19 cellular contexts compared by ENCODE assay signal in the genomic region with DNA sequence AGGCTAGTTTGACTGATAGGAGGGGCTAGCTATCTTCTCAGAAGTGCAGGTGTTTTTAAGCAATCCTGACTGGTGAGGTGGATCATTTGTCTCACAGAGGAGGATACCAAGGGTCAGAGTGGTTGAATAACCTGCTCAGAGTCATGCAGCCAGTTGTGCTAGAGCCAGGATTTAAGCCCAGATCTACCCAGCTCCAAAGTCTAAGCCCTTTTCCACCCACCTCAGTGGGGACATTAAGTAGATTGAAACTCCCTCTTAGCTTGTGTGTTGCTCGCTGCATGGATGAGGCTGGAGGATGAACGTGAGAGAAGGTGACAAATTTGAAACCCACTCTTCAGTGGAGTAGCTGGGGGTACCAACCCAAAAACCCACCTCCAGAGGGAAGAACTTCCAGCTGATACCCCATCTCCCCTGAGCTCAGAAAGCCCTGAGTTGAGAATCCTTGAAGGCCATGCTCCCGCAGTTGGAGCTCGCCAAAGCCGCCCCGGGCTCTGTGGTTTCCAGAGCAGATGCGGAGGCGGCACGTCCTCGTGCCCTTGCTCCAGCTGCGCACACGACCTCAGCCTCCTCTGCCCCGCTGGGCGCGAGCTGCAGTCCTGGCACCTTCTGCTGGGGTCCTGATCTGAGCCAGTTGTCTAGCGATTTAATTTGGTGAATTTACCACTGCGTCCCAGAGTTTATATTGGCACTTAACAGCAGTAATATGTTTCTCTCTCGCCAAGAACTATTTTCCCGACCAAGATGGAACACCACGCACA.
DNase-seq lines count a peak whose midpoint lies in the region; ATAC-seq, FAIRE-seq and TF ChIP-seq lines count a peak whose summit lies in the region.
"Had no signal": no experiment of that assay in that cellular context is flagged by ENCODE, and none has a peak within 500 bp of the region (broad histone marks: within the 10 kb centered on the region; RNA-seq: fewer than 3 reads in every experiment).

No MANE protein-coding gene starts in this region.

- H3K27ac Mint-ChIP-seq in brain = peak overlapping the region; percentile 61 to 93 (median 85)
- peak overlapping the region; percentile 44 for H3K27ac Mint-ChIP-seq in stimulated activated effector memory CD8-positive, alpha-beta T cell treated with anti-CD3 and anti-CD28 coated beads, Interleukin-12 subunit alpha, Interleukin-12 subunit beta, amount 100 ng/mL, for 72 hours
- no peak overlapping the region for H3K27ac Mint-ChIP-seq in activated CD4-positive, alpha-beta T cell treated with anti-CD3 and anti-CD28 coated beads, Interleukin-2, amount 10 ng/mL, durations not matched to agents 24 days and 14 days
- H3K27ac Mint-ChIP-seq in CD8-positive, alpha-beta memory T cell = no peak overlapping the region
- H3K27ac Mint-ChIP-seq: HFFc6, memory B cell had no signal

- H3K4me1 ChIP-seq in CD8-positive, alpha-beta memory T cell (ENCODE audit: insufficient read depth, low read length) = no peaks in the 10 kb centered on the region
- H3K4me1 ChIP-seq: suprapubic skin had no signal

- intact Hi-C loops in activated CD4-positive, alpha-beta T cell treated with anti-CD3 and anti-CD28 coated beads, Interleukin-2, amount 10 ng/mL, durations not matched to agents 24 days and 14 days (cut with micrococcal nuclease) = no loop called here
- intact Hi-C loops in dorsolateral prefrontal cortex (cut with DNase I) = no loop called here

- DNase-seq in GM12891 (ENCODE audit: insufficient read length, low spot score) = no peak
- DNase-seq in NCI-H2171 (lab: John Stamatoyannopoulos, UW) = peak; percentile 35
- no peak for DNase-seq in stimulated activated effector memory CD8-positive, alpha-beta T cell treated with anti-CD3 and anti-CD28 coated beads, Interleukin-12 subunit alpha, Interleukin-12 subunit beta, amount 100 ng/mL, for 72 hours (ENCODE audit: low spot score in 2 of 2)
- no peak for DNase-seq in activated CD4-positive, alpha-beta T cell treated with anti-CD3 and anti-CD28 coated beads, Interleukin-2, amount 10 ng/mL, durations not matched to agents 24 days and 14 days
- no peak for DNase-seq in dorsolateral prefrontal cortex
- no peak for DNase-seq in CD8-positive, alpha-beta memory T cell
- DNase-seq: activated CD4-positive, alpha-beta T cell treated with anti-CD3 and anti-CD28 coated beads, Interleukin-2, amount 10 ng/mL, durations not matched to agents 7 days and 5 days; HFFc6; islet precursor cell; NCI-H226; OCI-M1; sigmoid colon; SJCRH30; stimulated activated CD4-positive, alpha-beta T cell treated with anti-CD3 and anti-CD28 coated beads, Interleukin-2, amount 100 ng/mL, for 48 hours; T-helper 9 cell had no signal

- no peak for ATAC-seq in stimulated activated effector memory CD8-positive, alpha-beta T cell treated with anti-CD3 and anti-CD28 coated beads, Interleukin-12 subunit alpha, Interleukin-12 subunit beta, amount 100 ng/mL, for 72 hours
- ATAC-seq: activated naive CD4-positive, alpha-beta T cell treated with anti-CD3 and anti-CD28 coated beads, Interleukin-2, amount 50 U/mL, for 72 hours had no signal

- TF ChIP-seq CTCF in brain (conservative IDR thresholded peaks at IDR 0.05) (no peak), dorsolateral prefrontal cortex (IDR thresholded peaks at IDR 0.05 in 54 of 56, conservative IDR thresholded peaks at IDR 0.05 in 2 of 56; ENCODE audit: low read depth in 1 of 56, partially characterized antibody in 56 of 56) (no peak)

- POLR2A ChIA-PET in CD8-positive, alpha-beta memory T cell (lab: Charles Lee) = no interaction called here

- no peaks in the 10 kb centered on the region for H3K9me3 Mint-ChIP-seq in brain
- H3K9me3 Mint-ChIP-seq in stimulated activated effector memory CD8-positive, alpha-beta T cell treated with anti-CD3 and anti-CD28 coated beads, Interleukin-12 subunit alpha, Interleukin-12 subunit beta, amount 100 ng/mL, for 72 hours = no peaks in the 10 kb centered on the region
- no peaks in the 10 kb centered on the region for H3K9me3 Mint-ChIP-seq in activated CD4-positive, alpha-beta T cell treated with anti-CD3 and anti-CD28 coated beads, Interleukin-2, amount 10 ng/mL, durations not matched to agents 24 days and 14 days
- H3K9me3 Mint-ChIP-seq in CD8-positive, alpha-beta memory T cell = no peaks in the 10 kb centered on the region
- H3K9me3 Mint-ChIP-seq: activated CD4-positive, alpha-beta T cell treated with anti-CD3 and anti-CD28 coated beads, Interleukin-2, amount 10 ng/mL, durations not matched to agents 7 days and 5 days; activated naive CD4-positive, alpha-beta T cell treated with anti-CD3 and anti-CD28 coated beads, Interleukin-2, amount 50 U/mL, for 72 hours; HFFc6; memory B cell had no signal

- H3K27me3 ChIP-seq in dorsolateral prefrontal cortex = no peaks in the 10 kb centered on the region
- no peaks in the 10 kb centered on the region for H3K27me3 ChIP-seq in CD8-positive, alpha-beta memory T cell (ENCODE audit: insufficient read depth, low read length, poor library complexity, severe bottlenecking)
- H3K27me3 ChIP-seq: sigmoid colon, SJCRH30 had no signal

- H3K4me3 Mint-ChIP-seq in brain = peak overlapping the region in 2 of 5 experiments; percentile 1 to 12
- no peak overlapping the region for H3K4me3 Mint-ChIP-seq in stimulated activated effector memory CD8-positive, alpha-beta T cell treated with anti-CD3 and anti-CD28 coated beads, Interleukin-12 subunit alpha, Interleukin-12 subunit beta, amount 100 ng/mL, for 72 hours
- no peak overlapping the region for H3K4me3 Mint-ChIP-seq in activated CD4-positive, alpha-beta T cell treated with anti-CD3 and anti-CD28 coated beads, Interleukin-2, amount 10 ng/mL, durations not matched to agents 24 days and 14 days
- no peak overlapping the region for H3K4me3 Mint-ChIP-seq in CD8-positive, alpha-beta memory T cell
- H3K4me3 Mint-ChIP-seq: activated CD4-positive, alpha-beta T cell treated with anti-CD3 and anti-CD28 coated beads, Interleukin-2, amount 10 ng/mL, durations not matched to agents 7 days and 5 days; HFFc6; memory B cell had no signal

- H3K4me1 Mint-ChIP-seq in brain = peaks cover 93% of the 10 kb centered on the region
- H3K4me1 Mint-ChIP-seq in stimulated activated effector memory CD8-positive, alpha-beta T cell treated with anti-CD3 and anti-CD28 coated beads, Interleukin-12 subunit alpha, Interleukin-12 subunit beta, amount 100 ng/mL, for 72 hours = no peaks in the 10 kb centered on the region
- no peaks in the 10 kb centered on the region for H3K4me1 Mint-ChIP-seq in activated CD4-positive, alpha-beta T cell treated with anti-CD3 and anti-CD28 coated beads, Interleukin-2, amount 10 ng/mL, durations not matched to agents 24 days and 14 days
- H3K4me1 Mint-ChIP-seq in CD8-positive, alpha-beta memory T cell = peaks cover 4 to 15% (median 9%) of the 10 kb centered on the region in 3 donors
- H3K4me1 Mint-ChIP-seq: activated CD4-positive, alpha-beta T cell treated with anti-CD3 and anti-CD28 coated beads, Interleukin-2, amount 10 ng/mL, durations not matched to agents 7 days and 5 days had no signal

- no peak for TF ChIP-seq POLR2A in GM12891 (IDR thresholded peaks at IDR 0.05; ENCODE audit: low read depth, low read length)

- H3K36me3 ChIP-seq in CD8-positive, alpha-beta memory T cell (ENCODE audit: insufficient read depth, low read length) = no peaks in the 10 kb centered on the region
- H3K36me3 ChIP-seq: sigmoid colon, SJCRH30, suprapubic skin had no signal

- peaks cover 4% of the 10 kb centered on the region for H3K36me3 Mint-ChIP-seq in brain
- peaks cover 4% of the 10 kb centered on the region for H3K36me3 Mint-ChIP-seq in stimulated activated effector memory CD8-positive, alpha-beta T cell treated with anti-CD3 and anti-CD28 coated beads, Interleukin-12 subunit alpha, Interleukin-12 subunit beta, amount 100 ng/mL, for 72 hours
- peaks cover 8% of the 10 kb centered on the region for H3K36me3 Mint-ChIP-seq in activated CD4-positive, alpha-beta T cell treated with anti-CD3 and anti-CD28 coated beads, Interleukin-2, amount 10 ng/mL, durations not matched to agents 24 days and 14 days (ENCODE audit: low read depth)
- no peaks in the 10 kb centered on the region for H3K36me3 Mint-ChIP-seq in CD8-positive, alpha-beta memory T cell
- H3K36me3 Mint-ChIP-seq: activated naive CD4-positive, alpha-beta T cell treated with anti-CD3 and anti-CD28 coated beads, Interleukin-2, amount 50 U/mL, for 72 hours; memory B cell had no signal

- CTCF ChIA-PET in CD8-positive, alpha-beta memory T cell (lab: Charles Lee) = interaction anchor here (1.3 to 2.6 kb wide), 2 partner anchors 12 to 14 kb away, joined by 3 to 9 read pairs; no protein-coding TSS in a partner anchor

- peak overlapping the region in 2 of 59 donors; percentile 8 to 11 for H3K4me3 ChIP-seq in dorsolateral prefrontal cortex
- H3K4me3 ChIP-seq in CD8-positive, alpha-beta memory T cell (ENCODE audit: low read length) = no peak overlapping the region
- H3K4me3 ChIP-seq: sigmoid colon, SJCRH30, suprapubic skin had no signal

- peak overlapping the region in 28 of 59 donors; percentile 5 to 73 (median 44) for H3K27ac ChIP-seq in dorsolateral prefrontal cortex
- no peak overlapping the region for H3K27ac ChIP-seq in CD8-positive, alpha-beta memory T cell (ENCODE audit: low read depth, low read length)
- H3K27ac ChIP-seq: sigmoid colon, SJCRH30, suprapubic skin had no signal

- FAIRE-seq in GM12891 (lab: Jason Lieb, UNC) = peak; percentile 16

- no peaks in the 10 kb centered on the region for H3K27me3 Mint-ChIP-seq in brain
- no peaks in the 10 kb centered on the region for H3K27me3 Mint-ChIP-seq in activated CD4-positive, alpha-beta T cell treated with anti-CD3 and anti-CD28 coated beads, Interleukin-2, amount 10 ng/mL, durations not matched to agents 24 days and 14 days
- H3K27me3 Mint-ChIP-seq in CD8-positive, alpha-beta memory T cell = no peaks in the 10 kb centered on the region
- H3K27me3 Mint-ChIP-seq: activated CD4-positive, alpha-beta T cell treated with anti-CD3 and anti-CD28 coated beads, Interleukin-2, amount 10 ng/mL, durations not matched to agents 7 days and 5 days; memory B cell had no signal

- no peaks in the 10 kb centered on the region for H3K9me3 ChIP-seq in CD8-positive, alpha-beta memory T cell (ENCODE audit: low read length)
- H3K9me3 ChIP-seq: sigmoid colon, SJCRH30, suprapubic skin had no signal

TF ChIP-seq in GM12891, 5 proteins besides CTCF, POLR2A, EP300 and RAD21:
- TF ChIP-seq TAF1 (IDR thresholded peaks at IDR 0.05; ENCODE audit: low read depth, low read length) = no peak
- TF ChIP-seq PAX5 (IDR thresholded peaks at IDR 0.05; ENCODE audit: insufficient read depth, low read length, severe bottlenecking) = no peak
- TF ChIP-seq SPI1 (IDR thresholded peaks at IDR 0.05; ENCODE audit: low read depth, low read length) = no peak
- no peak for TF ChIP-seq POLR2AphosphoS5 (IDR thresholded peaks at IDR 0.05; ENCODE audit: low read depth, low read length)
- no peak for TF ChIP-seq POU2F2 (IDR thresholded peaks at IDR 0.05; ENCODE audit: low read depth, low read length)
TF ChIP-seq in GM12891: peak in this region for 0.

Comparison
In these comparisons a context has a peak if more than half of its experiments do, and no peak if none do; other contexts are left out.
1. H3K27ac Mint-ChIP-seq: peak in brain (5 of 5) and stimulated activated effector memory CD8-positive, alpha-beta T cell treated with anti-CD3 and anti-CD28 coated beads, Interleukin-12 subunit alpha, Interleukin-12 subunit beta, amount 100 ng/mL, for 72 hours (single experiment); none in activated CD4-positive, alpha-beta T cell treated with anti-CD3 and anti-CD28 coated beads, Interleukin-2, amount 10 ng/mL, durations not matched to agents 24 days and 14 days (single experiment) and CD8-positive, alpha-beta memory T cell (0 of 8).